In genomic region chr1:211336775-211337174, GRCh38 we compare ENCODE assay signal across 15 cellular contexts. TPM values are rescaled to one million over a fixed set of nuclear protein-coding genes. Genes with fewer than 3 reads are reported as not detected.
DNase-seq lines count a peak whose midpoint lies in the region; ATAC-seq and TF ChIP-seq lines count a peak whose summit lies in the region.
"Had no signal": no experiment of that assay in that cellular context is flagged by ENCODE, and none has a peak within 500 bp of the region (broad histone marks: within the 10 kb centered on the region; RNA-seq: fewer than 3 reads in every experiment).

No MANE protein-coding gene starts in this region.

- H3K36me3 ChIP-seq in DOHH2 (ENCODE audit: control insufficient read depth, low read length), result peaks cover 38% of the 10 kb centered on the region
- no peaks in the 10 kb centered on the region for H3K36me3 ChIP-seq in naive thymus-derived CD4-positive, alpha-beta T cell (ENCODE audit: control insufficient read depth in 2 of 3, insufficient read depth in 3 of 3, low read length in 3 of 3)
- H3K36me3 ChIP-seq: thyroid gland had no signal

- DNase-seq in NCI-H82 (lab: John Stamatoyannopoulos, UW) (peak; percentile 66), NCI-H82 treated with DMSO at 0.1 percent for 48 hours (lab: John Stamatoyannopoulos, UW; ENCODE audit: unreplicated experiment) (no peak), COR-L47 (lab: John Stamatoyannopoulos, UW) (no peak)
- DNase-seq in naive thymus-derived CD4-positive, alpha-beta T cell, result no peak
- DNase-seq: amniotic stem cell; EL; left cardiac atrium; midbrain; stimulated activated CD4-positive, alpha-beta T cell treated with anti-CD3 and anti-CD28 coated beads, Interleukin-2, amount 100 ng/mL, for 48 hours; thyroid gland had no signal

- peaks cover 85% of the 10 kb centered on the region for H3K4me1 ChIP-seq in DOHH2 (ENCODE audit: control insufficient read depth, low read length)
- peaks cover 67 to 84% of the 10 kb centered on the region in 2 donors for H3K4me1 ChIP-seq in naive thymus-derived CD4-positive, alpha-beta T cell (ENCODE audit: control insufficient read depth in 2 of 2, insufficient read depth in 2 of 2, low read length in 2 of 2)

- H3K9me3 Mint-ChIP-seq in activated T-helper 17 cell treated with anti-CD3 and anti-CD28 coated beads, Interleukin-2, amount 50 U/mL, for 72 hours, result no peaks in the 10 kb centered on the region
- H3K9me3 Mint-ChIP-seq in naive thymus-derived CD4-positive, alpha-beta T cell, result no peaks in the 10 kb centered on the region

- H3K79me2 ChIP-seq in DOHH2 (ENCODE audit: control insufficient read depth, low read length), result peaks cover 99% of the 10 kb centered on the region

- H3K4me2 ChIP-seq in DOHH2 (ENCODE audit: low read length), result peak overlapping the region; percentile 90

- H3K4me3 Mint-ChIP-seq in activated T-helper 17 cell treated with anti-CD3 and anti-CD28 coated beads, Interleukin-2, amount 50 U/mL, for 72 hours, result peak overlapping the region; percentile 78
- H3K4me3 Mint-ChIP-seq in naive thymus-derived CD4-positive, alpha-beta T cell, result peak overlapping the region; percentile 77 to 87 (median 80)

- peaks cover 73% of the 10 kb centered on the region for H3K4me1 Mint-ChIP-seq in activated T-helper 17 cell treated with anti-CD3 and anti-CD28 coated beads, Interleukin-2, amount 50 U/mL, for 72 hours
- peaks cover 73 to 97% (median 87%) of the 10 kb centered on the region in 7 donors for H3K4me1 Mint-ChIP-seq in naive thymus-derived CD4-positive, alpha-beta T cell

- no peaks in the 10 kb centered on the region for H3K9me2 ChIP-seq in DOHH2 (replicated peaks; ENCODE audit: control insufficient read depth, low read length)

- peak overlapping the region; percentile 94 for H3K27ac Mint-ChIP-seq in activated T-helper 17 cell treated with anti-CD3 and anti-CD28 coated beads, Interleukin-2, amount 50 U/mL, for 72 hours
- H3K27ac Mint-ChIP-seq in naive thymus-derived CD4-positive, alpha-beta T cell, result peak overlapping the region; percentile 78 to 97 (median 87)

- ATAC-seq in activated T-helper 17 cell treated with anti-CD3 and anti-CD28 coated beads, Interleukin-2, amount 50 U/mL, for 72 hours (replicated peaks), result no peak
- no peak for ATAC-seq in naive thymus-derived CD4-positive, alpha-beta T cell
- ATAC-seq in HG03097 (IDR thresholded peaks at IDR 0.05; ENCODE audit: low FRiP score, unreplicated experiment), result no peak
- no peak for ATAC-seq in HG03025 (IDR thresholded peaks at IDR 0.05; ENCODE audit: low FRiP score, unreplicated experiment)
- ATAC-seq: left cardiac atrium had no signal

- H3K27me3 ChIP-seq in DOHH2 (ENCODE audit: control insufficient read depth, low read length), result no peaks in the 10 kb centered on the region
- no peaks in the 10 kb centered on the region for H3K27me3 ChIP-seq in naive thymus-derived CD4-positive, alpha-beta T cell (ENCODE audit: control insufficient read depth in 2 of 2, insufficient read depth in 2 of 2, low read length in 2 of 2)
- H3K27me3 ChIP-seq: thyroid gland had no signal

- H3K36me3 Mint-ChIP-seq in activated T-helper 17 cell treated with anti-CD3 and anti-CD28 coated beads, Interleukin-2, amount 50 U/mL, for 72 hours (ENCODE audit: low read depth), result peaks cover 20% of the 10 kb centered on the region
- H3K36me3 Mint-ChIP-seq in naive thymus-derived CD4-positive, alpha-beta T cell, result peaks cover 0 to 19% (median 15%) of the 10 kb centered on the region in 5 donors

- H4K20me1 ChIP-seq in DOHH2 (ENCODE audit: control insufficient read depth, insufficient read depth, low read depth, low read length), result peaks cover 16% of the 10 kb centered on the region

- no peaks in the 10 kb centered on the region for H3K9me3 ChIP-seq in DOHH2 (ENCODE audit: control insufficient read depth, insufficient read depth, low read length)
- H3K9me3 ChIP-seq in naive thymus-derived CD4-positive, alpha-beta T cell (ENCODE audit: control insufficient read depth in 2 of 3, low read length in 3 of 3), result no peaks in the 10 kb centered on the region
- H3K9me3 ChIP-seq: thyroid gland had no signal

- TF ChIP-seq CTCF in DOHH2 (IDR thresholded peaks at IDR 0.05; ENCODE audit: low read depth, low read length, poor library complexity, severe bottlenecking), result no peak

- no peak overlapping the region for H3K27ac ChIP-seq in DOHH2 (ENCODE audit: low read depth, low read length)
- peak overlapping the region; percentile 69 for H3K27ac ChIP-seq in naive thymus-derived CD4-positive, alpha-beta T cell (ENCODE audit: low read depth, low read length)
- H3K27ac ChIP-seq: 22Rv1, thyroid gland had no signal

- CTCF ChIA-PET in naive thymus-derived CD4-positive, alpha-beta T cell (lab: Charles Lee), result interaction anchor here (0.6 to 5.1 kb wide), 7 partner anchors 8 to 1904 kb away, joined by 3 to 25 read pairs (median 3); partner anchors contain the start of gene TRAF5

- intact Hi-C loops in naive thymus-derived CD4-positive, alpha-beta T cell (cut with micrococcal nuclease), result no loop called here

- no peaks in the 10 kb centered on the region for H3K27me3 Mint-ChIP-seq in activated T-helper 17 cell treated with anti-CD3 and anti-CD28 coated beads, Interleukin-2, amount 50 U/mL, for 72 hours
- no peaks in the 10 kb centered on the region for H3K27me3 Mint-ChIP-seq in naive thymus-derived CD4-positive, alpha-beta T cell

- peak overlapping the region; percentile 69 for H3K4me3 ChIP-seq in DOHH2 (ENCODE audit: low read length)
- H3K4me3 ChIP-seq in naive thymus-derived CD4-positive, alpha-beta T cell (ENCODE audit: low read length), result no peak overlapping the region
- H3K4me3 ChIP-seq: thyroid gland had no signal

- POLR2A ChIA-PET in naive thymus-derived CD4-positive, alpha-beta T cell (lab: Charles Lee), result interaction anchor here (1.0 to 6.5 kb wide), 4 partner anchors 10 to 24 kb away, joined by 3 to 49 read pairs (median 4); partner anchors contain the start of gene TRAF5

- peaks cover 6% of the 10 kb centered on the region; the same call in 1 of the 2 replicates for H3F3A ChIP-seq in DOHH2 (ENCODE audit: control insufficient read depth, insufficient read depth)

RNA-seq across cellular contexts. Expression of gene TRAF5, which starts 10.1 kb away (rescaled TPM):
- total RNA-seq in activated T-helper 17 cell treated with anti-CD3 and anti-CD28 coated beads, Interleukin-2, amount 50 U/mL, for 72 hours, result 10 to 100 TPM; 50.7 to 54.8 TPM
- 10 to 100 TPM; 36.2 to 72.2 (median 55.8) TPM for total RNA-seq in naive thymus-derived CD4-positive, alpha-beta T cell
- 10 to 100 TPM; 19.1 to 29.0 TPM for polyA plus RNA-seq in naive thymus-derived CD4-positive, alpha-beta T cell
